Comparison of ENCODE assay signal across 28 cellular contexts in the genomic region with DNA sequence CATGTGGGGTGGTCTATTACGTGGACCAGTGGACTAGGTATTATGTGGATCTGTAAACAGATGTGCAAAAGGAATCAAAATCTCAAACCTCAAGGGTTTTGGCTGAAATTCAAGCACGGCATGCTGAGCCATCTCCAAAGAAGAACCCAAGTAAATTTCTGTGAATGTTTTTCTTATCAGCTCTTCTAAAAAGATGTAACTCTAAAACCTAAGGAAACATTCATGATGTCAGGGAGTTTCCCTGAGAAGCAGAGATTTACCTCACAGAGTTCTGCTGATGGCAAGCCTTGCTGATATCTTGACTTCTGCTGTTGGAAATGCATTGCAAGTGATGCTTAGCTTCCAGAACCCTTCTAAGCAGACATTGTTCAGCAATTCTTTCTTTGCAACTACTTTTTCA. TPM values are rescaled to one million over a fixed set of nuclear protein-coding genes. Genes with fewer than 3 reads are reported as not detected.
"Had no signal": no experiment of that assay in that cellular context is flagged by ENCODE, and none has a peak within 500 bp of the region (broad histone marks: within the 10 kb centered on the region; RNA-seq: fewer than 3 reads in every experiment).

No MANE protein-coding gene starts in this region.

- FAIRE-seq: TTC549 had no signal

- H3K4me3 ChIP-seq: ascending aorta, gastrocnemius medialis, neural progenitor cell, upper lobe of left lung had no signal

- H2AFZ ChIP-seq: neural progenitor cell had no signal

- H3K27ac ChIP-seq: ascending aorta, gastrocnemius medialis, neural progenitor cell, upper lobe of left lung had no signal

- H3K9me3 ChIP-seq: ascending aorta, gastrocnemius medialis, upper lobe of left lung had no signal

- H3K4me1 ChIP-seq: ascending aorta, neural progenitor cell had no signal

- DNase-seq: activated CD4-positive, alpha-beta T cell treated with anti-CD3 and anti-CD28 coated beads for 4 hours; activated CD4-positive, alpha-beta T cell treated with anti-CD3 and anti-CD28 coated beads, Interleukin-2, amount 50 U/mL, for 48 hours; activated CD8-positive, alpha-beta memory T cell treated with anti-CD3 and anti-CD28 coated beads for 24 hours; activated effector memory CD4-positive, alpha-beta T cell treated with Interleukin-2 at 50 U/mL for 16 hours; activated naive CD4-positive, alpha-beta T cell treated with Interleukin-2 at 50 U/mL for 16 hours; caudate nucleus; endodermal cell; gastrocnemius medialis; glutamatergic neuron; hippocampal formation; kidney; left colon; midbrain; naive thymus-derived CD8-positive, alpha-beta T cell; occipital lobe; posterior cingulate gyrus; right cardiac atrium; stimulated activated CD4-positive, alpha-beta T cell treated with anti-CD3 and anti-CD28 coated beads, Interleukin-2, amount 100 ng/mL, for 48 hours; stimulated activated naive CD8-positive, alpha-beta T cell treated with anti-CD3 and anti-CD28 coated beads, Interleukin-15, Interleukin-2, amounts not matched to agents 100 U/mL and 50 U/mL, for 24 hours; SW 1271; T-helper 9 cell; upper lobe of left lung had no signal

- H3K9ac ChIP-seq: neural progenitor cell had no signal

- H3K36me3 ChIP-seq: ascending aorta, gastrocnemius medialis, neural progenitor cell, upper lobe of left lung had no signal

- H3K27me3 ChIP-seq: ascending aorta, gastrocnemius medialis, neural progenitor cell, upper lobe of left lung had no signal

- H3K4me2 ChIP-seq: neural progenitor cell had no signal

RNA-seq across cellular contexts. Expression of a gene that starts 21.6 kb away (rescaled TPM):
- total RNA-seq: ascending aorta; chondrocyte; endodermal cell; esophagus mucosa; gastrocnemius medialis; kidney; naive thymus-derived CD8-positive, alpha-beta T cell; occipital lobe; right cardiac atrium; subcutaneous adipose tissue; upper lobe of left lung had no signal
- polyA plus RNA-seq: naive thymus-derived CD8-positive, alpha-beta T cell; right cardiac atrium had no signal

RNA-seq across cellular contexts. Expression of a gene that starts 49.4 kb away (rescaled TPM):
- total RNA-seq: ascending aorta; chondrocyte; endodermal cell; gastrocnemius medialis; kidney; naive thymus-derived CD8-positive, alpha-beta T cell; right cardiac atrium; subcutaneous adipose tissue; upper lobe of left lung had no signal
- polyA plus RNA-seq: naive thymus-derived CD8-positive, alpha-beta T cell; right cardiac atrium had no signal
